In genomic region chr12:130761537-130762318, GRCh38 we compare ENCODE assay signal across 9 cellular contexts. TPM values are rescaled to one million over a fixed set of nuclear protein-coding genes. Genes with fewer than 3 reads are reported as not detected.
DNase-seq lines count a peak whose midpoint lies in the region; ATAC-seq and TF ChIP-seq lines count a peak whose summit lies in the region.
"Had no signal": no experiment of that assay in that cellular context is flagged by ENCODE, and none has a peak within 500 bp of the region (broad histone marks: within the 10 kb centered on the region; RNA-seq: fewer than 3 reads in every experiment).

No MANE protein-coding gene starts in this region.

- ATAC-seq in GM21367 (IDR thresholded peaks at IDR 0.05; ENCODE audit: unreplicated experiment) = peak; percentile 41

- no peak overlapping the region for H3K4me3 ChIP-seq in choroid plexus epithelial cell (ENCODE audit: low read depth, low read length)

- TF ChIP-seq CTCF in choroid plexus epithelial cell (conservative IDR thresholded peaks at IDR 0.05; ENCODE audit: low read depth, low read length) = peak; percentile 84

- DNase-seq in DMS 273 (lab: John Stamatoyannopoulos, UW; ENCODE audit: unreplicated experiment) = peak; percentile 77
- peak; percentile 42 for DNase-seq in NCI-H1105 treated with DMSO at 0.1 percent for 48 hours (lab: John Stamatoyannopoulos, UW)
- peak; percentile 36 for DNase-seq in activated CD4-positive, alpha-beta T cell treated with anti-CD3 and anti-CD28 coated beads for 1 hour
- peak; percentile 78 for DNase-seq in choroid plexus epithelial cell (ENCODE audit: low read depth)
- DNase-seq in lung microvascular endothelial cell (ENCODE audit: low read depth in 2 of 2) = peak; percentile 71 to 74
- DNase-seq in stimulated activated CD8-positive, alpha-beta memory T cell treated with anti-CD3 and anti-CD28 coated beads, Interleukin-2, amount 100 ng/mL, for 1 hour (ENCODE audit: low read depth in 2 of 2) = peak; percentile 13 to 37
- no peak for DNase-seq in NOMO-1 treated with dmso at 0.1 percent for 144 hours (lab: John Stamatoyannopoulos, UW; ENCODE audit: unreplicated experiment)

RNA-seq across cellular contexts. Expression of gene RIMBP2, which starts 45.6 kb away (rescaled TPM):
- total RNA-seq in lung microvascular endothelial cell = not detected in 2 replicates
- total RNA-seq: T-helper 2 cell treated with Interferon-gamma antibody and Interleukin-4, amounts not matched to agents 100 ng/mL and 5 ng/mL, for 36 hours had no signal
